In genomic region chrX:2488621-2489285, GRCh38 we compare ENCODE assay signal across 24 cellular contexts.
"Had no signal": no experiment of that assay in that cellular context is flagged by ENCODE, and none has a peak within 500 bp of the region (broad histone marks: within the 10 kb centered on the region; RNA-seq: fewer than 3 reads in every experiment).

No MANE protein-coding gene starts in this region.

- H3K9me3 ChIP-seq: adrenal gland, esophagus squamous epithelium, gastrocnemius medialis, right lobe of liver, stomach, uterus had no signal

- H3K27me3 Mint-ChIP-seq: activated T-helper 17 cell treated with anti-CD3 and anti-CD28 coated beads, Interleukin-2, amount 50 U/mL, for 72 hours; effector memory CD8-positive, alpha-beta T cell; memory B cell had no signal

- H3K36me3 ChIP-seq: uterus had no signal

- H3K4me3 ChIP-seq: adrenal gland, esophagus squamous epithelium, gastrocnemius medialis, right lobe of liver, skin epidermis, stomach, uterus had no signal

- FAIRE-seq: astrocyte, colon had no signal

- H3K27ac Mint-ChIP-seq: activated naive CD4-positive, alpha-beta T cell treated with anti-CD3 and anti-CD28 coated beads, Interleukin-2, amount 50 U/mL, for 72 hours; activated T-helper 17 cell treated with anti-CD3 and anti-CD28 coated beads, Interleukin-2, amount 50 U/mL, for 72 hours; effector memory CD8-positive, alpha-beta T cell; memory B cell; stimulated activated effector memory CD8-positive, alpha-beta T cell treated with anti-CD3 and anti-CD28 coated beads, Interleukin-12 subunit alpha, Interleukin-12 subunit beta, amount 100 ng/mL, for 72 hours; T-helper 1 cell treated with Interleukin-12 subunit alpha and Interleukin-12 subunit beta and Interleukin-4 antibody, amounts not matched to agents 30 μg/mL and 1 μg/mL, for 36 hours had no signal

- ATAC-seq: activated naive CD4-positive, alpha-beta T cell treated with anti-CD3 and anti-CD28 coated beads, Interleukin-2, amount 50 U/mL, for 72 hours; activated T-helper 17 cell treated with anti-CD3 and anti-CD28 coated beads, Interleukin-2, amount 50 U/mL, for 72 hours; effector memory CD8-positive, alpha-beta T cell; gastrocnemius medialis; left colon; stimulated activated effector memory CD8-positive, alpha-beta T cell treated with anti-CD3 and anti-CD28 coated beads, Interleukin-12 subunit alpha, Interleukin-12 subunit beta, amount 100 ng/mL, for 72 hours had no signal

- H3K4me1 Mint-ChIP-seq: activated T-helper 17 cell treated with anti-CD3 and anti-CD28 coated beads, Interleukin-2, amount 50 U/mL, for 72 hours had no signal

- DNase-seq: activated CD4-positive, alpha-beta T cell treated with anti-CD3 and anti-CD28 coated beads for 1 hour; activated CD4-positive, alpha-beta T cell treated with anti-CD3 and anti-CD28 coated beads, Interleukin-2, amount 50 U/mL, for 1 hour; activated T-cell treated with anti-CD3 and anti-CD28 coated beads, Interleukin-2, amount 50 U/mL, for 1 hour; adrenal gland; central memory CD4-positive, alpha-beta T cell; effector memory CD8-positive, alpha-beta T cell; esophagus squamous epithelium; gastrocnemius medialis; hippocampal formation; left colon; occipital lobe; stimulated activated CD4-positive, alpha-beta T cell treated with anti-CD3 and anti-CD28 coated beads, Interleukin-2, amount 100 ng/mL, for 24 hours; stomach; trophoblast cell; uterus had no signal

- H3K4me1 ChIP-seq: adrenal gland, right lobe of liver, uterus had no signal

- H3K9me3 Mint-ChIP-seq: activated naive CD4-positive, alpha-beta T cell treated with anti-CD3 and anti-CD28 coated beads, Interleukin-2, amount 50 U/mL, for 72 hours; activated T-helper 17 cell treated with anti-CD3 and anti-CD28 coated beads, Interleukin-2, amount 50 U/mL, for 72 hours; effector memory CD8-positive, alpha-beta T cell; memory B cell; stimulated activated effector memory CD8-positive, alpha-beta T cell treated with anti-CD3 and anti-CD28 coated beads, Interleukin-12 subunit alpha, Interleukin-12 subunit beta, amount 100 ng/mL, for 72 hours; T-helper 1 cell treated with Interleukin-12 subunit alpha and Interleukin-12 subunit beta and Interleukin-4 antibody, amounts not matched to agents 30 μg/mL and 1 μg/mL, for 36 hours had no signal

- H3K4me3 Mint-ChIP-seq: activated T-helper 17 cell treated with anti-CD3 and anti-CD28 coated beads, Interleukin-2, amount 50 U/mL, for 72 hours; effector memory CD8-positive, alpha-beta T cell; memory B cell; stimulated activated effector memory CD8-positive, alpha-beta T cell treated with anti-CD3 and anti-CD28 coated beads, Interleukin-12 subunit alpha, Interleukin-12 subunit beta, amount 100 ng/mL, for 72 hours; T-helper 1 cell treated with Interleukin-12 subunit alpha and Interleukin-12 subunit beta and Interleukin-4 antibody, amounts not matched to agents 30 μg/mL and 1 μg/mL, for 36 hours had no signal

- H3K27me3 ChIP-seq: adrenal gland, esophagus squamous epithelium, gastrocnemius medialis, right lobe of liver, stomach, uterus had no signal

- H3K27ac ChIP-seq: adrenal gland, esophagus squamous epithelium, gastrocnemius medialis, right lobe of liver, skin epidermis, stomach, uterus had no signal
